In the genomic region with DNA sequence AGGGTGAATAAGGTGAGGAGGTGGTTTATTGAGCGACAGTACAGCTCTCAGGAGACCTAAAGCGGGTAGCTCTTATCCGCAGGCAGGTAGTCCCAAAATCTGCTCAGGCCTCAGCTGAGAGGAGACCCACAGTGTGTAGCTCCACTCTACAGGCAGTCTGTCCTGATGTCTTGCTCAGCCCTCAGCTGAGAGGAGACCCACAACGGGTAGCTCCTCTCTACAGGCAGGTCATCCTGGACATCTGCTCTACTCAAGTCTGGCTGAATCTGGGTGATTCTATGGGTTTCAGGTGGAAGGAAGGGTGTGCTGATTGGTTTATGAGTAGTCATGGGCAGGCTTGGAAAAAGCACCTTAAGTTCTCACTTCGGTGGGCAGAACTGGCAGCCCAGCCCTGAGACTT, we compare ENCODE assay signal across 24 cellular contexts. TPM values are rescaled to one million over a fixed set of nuclear protein-coding genes. Genes with fewer than 3 reads are reported as not detected.
DNase-seq lines count a peak whose midpoint lies in the region; ATAC-seq, FAIRE-seq and TF ChIP-seq lines count a peak whose summit lies in the region.
"Had no signal": no experiment of that assay in that cellular context is flagged by ENCODE, and none has a peak within 500 bp of the region (broad histone marks: within the 10 kb centered on the region; RNA-seq: fewer than 3 reads in every experiment).

No MANE protein-coding gene starts in this region.

- H3K9me3 ChIP-seq in A549, result no peaks in the 10 kb centered on the region
- H3K9me3 ChIP-seq: HAP-1 had no signal

- WGBS in A549 (ENCODE audit: missing lambda C conversion rate), result 55% methylated on average over 5 of the region's 5 CpGs

- no TSS peak for BruUV-seq in Calu3 (replicated peaks; lab: Mats Ljungman, UMichigan)

- H3K27me3 Mint-ChIP-seq in Calu3 (ENCODE audit: unreplicated experiment), result no peaks in the 10 kb centered on the region
- H3K27me3 Mint-ChIP-seq: CD4-positive, alpha-beta memory T cell had no signal

- peaks cover 42% of the 10 kb centered on the region for H3K4me1 Mint-ChIP-seq in Calu3 (ENCODE audit: low read depth, unreplicated experiment)
- no peaks in the 10 kb centered on the region for H3K4me1 Mint-ChIP-seq in stimulated activated effector memory CD8-positive, alpha-beta T cell treated with anti-CD3 and anti-CD28 coated beads, Interleukin-12 subunit alpha, Interleukin-12 subunit beta, amount 100 ng/mL, for 72 hours
- H3K4me1 Mint-ChIP-seq: CD14-positive monocyte; CD4-positive, alpha-beta memory T cell had no signal

- no peak overlapping the region for H3K4me3 Mint-ChIP-seq in Calu3 (ENCODE audit: low read depth, unreplicated experiment)
- H3K4me3 Mint-ChIP-seq in stimulated activated effector memory CD8-positive, alpha-beta T cell treated with anti-CD3 and anti-CD28 coated beads, Interleukin-12 subunit alpha, Interleukin-12 subunit beta, amount 100 ng/mL, for 72 hours, result no peak overlapping the region
- H3K4me3 Mint-ChIP-seq: CD14-positive monocyte; CD4-positive, alpha-beta memory T cell had no signal

- no peak overlapping the region for H3K4me3 ChIP-seq in A549
- H3K4me3 ChIP-seq: GM23248, HAP-1 had no signal

- no peaks in the 10 kb centered on the region for H3K4me1 ChIP-seq in A549
- H3K4me1 ChIP-seq: HAP-1 had no signal

- CTCF ChIA-PET in A549 (lab: Yijun Ruan, JAX) (no interaction called here), Calu3 (lab: Charles Lee) (no interaction called here)

- no peak overlapping the region for H3K27ac ChIP-seq in A549
- H3K27ac ChIP-seq: GM23248, HL-60 had no signal

- H3K4me2 ChIP-seq in A549, result no peak overlapping the region

- TF ChIP-seq RAD21 in A549 (conservative IDR thresholded peaks at IDR 0.05 in 1 of 2, IDR thresholded peaks at IDR 0.05 in 1 of 2), result no peak

- intact Hi-C loops in Calu3 (cut with micrococcal nuclease; ENCODE audit: unreplicated experiment), result loop anchor here (2.0 to 10.0 kb wide), 5 partner anchors 45 to 343 kb away; a partner anchor contains a TSS

- POLR2A ChIA-PET in A549 (lab: Yijun Ruan, JAX), result no interaction called here

- H3K9me3 Mint-ChIP-seq in Calu3 (ENCODE audit: low read depth, unreplicated experiment), result no peaks in the 10 kb centered on the region
- H3K9me3 Mint-ChIP-seq in stimulated activated effector memory CD8-positive, alpha-beta T cell treated with anti-CD3 and anti-CD28 coated beads, Interleukin-12 subunit alpha, Interleukin-12 subunit beta, amount 100 ng/mL, for 72 hours, result no peaks in the 10 kb centered on the region

- peaks cover 14% of the 10 kb centered on the region for H3K36me3 Mint-ChIP-seq in Calu3 (ENCODE audit: insufficient read depth, unreplicated experiment)
- no peaks in the 10 kb centered on the region for H3K36me3 Mint-ChIP-seq in stimulated activated effector memory CD8-positive, alpha-beta T cell treated with anti-CD3 and anti-CD28 coated beads, Interleukin-12 subunit alpha, Interleukin-12 subunit beta, amount 100 ng/mL, for 72 hours
- H3K36me3 Mint-ChIP-seq: CD14-positive monocyte; CD4-positive, alpha-beta memory T cell had no signal

- no peak for TF ChIP-seq EP300 in A549 (IDR thresholded peaks at IDR 0.05)

- TF ChIP-seq CTCF in A549 (IDR thresholded peaks at IDR 0.05) (no peak), Calu3 (IDR thresholded peaks at IDR 0.05; ENCODE audit: unreplicated experiment) (no peak)

- ATAC-seq in A549 (peak; percentile 24 to 31; a peak in 4 of 6 replicates), HG03354 (IDR thresholded peaks at IDR 0.05; ENCODE audit: poor library complexity, severe bottlenecking, unreplicated experiment) (no peak)
- peak; percentile 43 for ATAC-seq in stimulated activated effector memory CD8-positive, alpha-beta T cell treated with anti-CD3 and anti-CD28 coated beads, Interleukin-12 subunit alpha, Interleukin-12 subunit beta, amount 100 ng/mL, for 72 hours

- no peak for TF ChIP-seq POLR2A in A549 (IDR thresholded peaks at IDR 0.05; ENCODE audit: low read length)

- H3K27ac Mint-ChIP-seq in Calu3 (ENCODE audit: unreplicated experiment), result peak overlapping the region; percentile 97
- no peak overlapping the region for H3K27ac Mint-ChIP-seq in stimulated activated effector memory CD8-positive, alpha-beta T cell treated with anti-CD3 and anti-CD28 coated beads, Interleukin-12 subunit alpha, Interleukin-12 subunit beta, amount 100 ng/mL, for 72 hours
- H3K27ac Mint-ChIP-seq: CD4-positive, alpha-beta memory T cell had no signal

- no peak for FAIRE-seq in A549 (lab: Jason Lieb, UNC)
- FAIRE-seq: A204.1, G401.6, GM12891, GM19239 had no signal

- no peak for DNase-seq in A549 (ENCODE audit: low read depth in 1 of 2, low spot score in 1 of 2)
- DNase-seq in Calu3, result no peak
- DNase-seq in SK-N-DZ (ENCODE audit: low spot score), result peak; percentile 29
- no peak for DNase-seq in stimulated activated effector memory CD8-positive, alpha-beta T cell treated with anti-CD3 and anti-CD28 coated beads, Interleukin-12 subunit alpha, Interleukin-12 subunit beta, amount 100 ng/mL, for 72 hours (ENCODE audit: low spot score in 2 of 2)
- DNase-seq in NCI-H2107 (lab: John Stamatoyannopoulos, UW), result no peak
- DNase-seq in SIG-M5 treated with dmso at 0.1 percent for 504 hours (lab: John Stamatoyannopoulos, UW; ENCODE audit: unreplicated experiment), result no peak
- no peak for DNase-seq in EL
- DNase-seq: AML-193, DMS 273 treated with DMSO at 0.1 percent for 48 hours, DND-41, GM23248, IMR-90, KBM-7 had no signal

TF ChIP-seq in A549, 52 proteins besides CTCF, POLR2A, EP300 and RAD21:
- no peak for TF ChIP-seq TFCP2L1 (CRISPR knock-in tag; IDR thresholded peaks at IDR 0.05)
- no peak for TF ChIP-seq NR3C1 (IDR thresholded peaks at IDR 0.05)
- TF ChIP-seq SMC3 (IDR thresholded peaks at IDR 0.05), result no peak
- no peak for TF ChIP-seq FOSL2 (IDR thresholded peaks at IDR 0.05)
- no peak for TF ChIP-seq FOSL2 (CRISPR knock-in tag; IDR thresholded peaks at IDR 0.05)
- no peak for TF ChIP-seq MAZ (IDR thresholded peaks at IDR 0.05; ENCODE audit: borderline replicate concordance, low read depth, low read length)
- TF ChIP-seq MAFK (IDR thresholded peaks at IDR 0.05; ENCODE audit: partially characterized antibody), result no peak
- no peak for TF ChIP-seq ZNF302 (CRISPR knock-in tag; IDR thresholded peaks at IDR 0.05)
- no peak for TF ChIP-seq EHF (CRISPR knock-in tag; IDR thresholded peaks at IDR 0.05)

RNA-seq across cellular contexts. Expression of a gene that starts 55.6 kb away (rescaled TPM):
- polyA plus RNA-seq in A549 (2011; rRNA removed), result not detected in 2 replicates
- not detected in 2 replicates for polyA plus RNA-seq in A549 (2012; cell fraction: cytosol; rRNA removed)
- not detected in 2 replicates for polyA plus RNA-seq in A549 (2012; cell fraction: nucleus; rRNA removed)
- not detected in 3 replicates for polyA plus RNA-seq in A549 (2017; fragmentation: RNase III; extraction: RNeasy Plus Mini Kit Qiagen cat#74134 plus additional on column Dnase treatment)
- polyA minus RNA-seq in A549 (2011; rRNA and poly(A)+ RNA removed), result not detected in 2 replicates
- total RNA-seq in Calu3 (2022), result 0.20 and 0.33 TPM in 2 replicates
- polyA plus RNA-seq in SK-N-DZ (2014; cell fraction: cytosol; rRNA removed), result not detected in 2 replicates
- polyA plus RNA-seq in SK-N-DZ (2014; cell fraction: nucleus; rRNA removed), result not detected in 2 replicates
- total RNA-seq: CD4-positive, alpha-beta memory T cell; GM23248; HT1080; IMR-90 had no signal
- polyA plus RNA-seq: BJ; CD14-positive monocyte; CD4-positive, alpha-beta memory T cell; GM23248; IMR-90 had no signal
